ENCODE assay signal across 8 cellular contexts in genomic region chr2:106192752-106193490, GRCh38. TPM values are rescaled to one million over a fixed set of nuclear protein-coding genes. Genes with fewer than 3 reads are reported as not detected.
DNase-seq lines count a peak whose midpoint lies in the region; ATAC-seq and TF ChIP-seq lines count a peak whose summit lies in the region.

No MANE protein-coding gene starts in this region.

- 4% methylated on average over 14 of the region's 14 CpGs for WGBS in right cardiac atrium

- H2AFZ ChIP-seq in PC-9, result peak overlapping the region; percentile 88

- CTCF ChIA-PET in PC-9 (lab: Charles Lee), result no interaction called here

- H3K36me3 ChIP-seq in PC-9 (ENCODE audit: low read depth), result no peaks in the 10 kb centered on the region

- intact Hi-C loops in PC-9 (cut with micrococcal nuclease; ENCODE audit: unreplicated experiment) (loop anchor here (1.0 to 5.0 kb wide), 2 partner anchors 31 to 46 kb away; no protein-coding TSS in a partner anchor), right cardiac atrium (cut with DNase I) (no loop called here)

- H3K9me3 ChIP-seq in PC-9 (ENCODE audit: insufficient read depth, low read depth) (no peaks in the 10 kb centered on the region), right cardiac atrium (ENCODE audit: control insufficient read depth, low read length) (no peaks in the 10 kb centered on the region)

- TSS peak; percentile 41 for BruUV-seq in PC-9 (replicated peaks; lab: Mats Ljungman, UMichigan)

- H3K27me3 ChIP-seq in PC-9 (ENCODE audit: insufficient read depth, low read depth) (no peaks in the 10 kb centered on the region), right cardiac atrium (ENCODE audit: control insufficient read depth, insufficient read depth) (no peaks in the 10 kb centered on the region)

- H3K4me2 ChIP-seq in PC-9, result peak overlapping the region; percentile 84

- TF ChIP-seq CTCF in PC-9 (conservative IDR thresholded peaks at IDR 0.05), result no peak

- DNase-seq in DMS53 (lab: John Stamatoyannopoulos, UW) (peak; percentile 94), PC-9 (peak; percentile 41 to 90), right cardiac atrium (no peak), skeletal muscle cell (ENCODE audit: low read depth) (peak; percentile 91), midbrain (lab: John Stamatoyannopoulos, UW) (no peak)
- DNase-seq in activated effector memory CD4-positive, alpha-beta T cell treated with Interleukin-2 at 50 U/mL for 16 hours, result peak; percentile 13

- peaks cover 15% of the 10 kb centered on the region for H3F3A ChIP-seq in PC-9 (ENCODE audit: insufficient read depth, low read depth)

- H3K4me1 ChIP-seq in PC-9 (replicated peaks; ENCODE audit: insufficient read depth) (peaks cover 18% of the 10 kb centered on the region), right cardiac atrium (ENCODE audit: control insufficient read depth, insufficient read depth, low read length) (no peaks in the 10 kb centered on the region)

- H3K4me3 ChIP-seq in PC-9, result peak overlapping the region; percentile 67
- peak overlapping the region; percentile 83 for H3K4me3 ChIP-seq in right cardiac atrium (ENCODE audit: low read length)
- H3K4me3 ChIP-seq in skeletal muscle cell (ENCODE audit: low read depth, low read length), result peak overlapping the region; percentile 83

- no peaks in the 10 kb centered on the region for H4K20me1 ChIP-seq in PC-9 (ENCODE audit: insufficient read depth)

- H3K9me2 ChIP-seq in PC-9 (ENCODE audit: insufficient read depth), result no peaks in the 10 kb centered on the region

- POLR2A ChIA-PET in PC-9 (lab: Charles Lee; ENCODE audit: unreplicated experiment), result interaction anchor here (0.7 kb wide), 2 partner anchors 10 to 26 kb away, joined by 3 to 4 read pairs; no protein-coding TSS in a partner anchor

- peak; percentile 46 for ATAC-seq in GM19463 (IDR thresholded peaks at IDR 0.05; ENCODE audit: unreplicated experiment)
- ATAC-seq in HG03565 (IDR thresholded peaks at IDR 0.05; ENCODE audit: unreplicated experiment), result peak; percentile 43
- ATAC-seq in right cardiac atrium, result peak in 1 of 2 donors; percentile 33

- peaks cover 49% of the 10 kb centered on the region for H3K79me2 ChIP-seq in PC-9 (ENCODE audit: low read depth)

- H3K27ac ChIP-seq in PC-9 (peak overlapping the region; percentile 56), right cardiac atrium (ENCODE audit: low read length) (no peak overlapping the region)

RNA-seq across cellular contexts. Expression of gene UXS1, which starts 1.2 kb away (rescaled TPM):
- total RNA-seq in PC-9 (2021) (61.3 and 65.6 TPM in 2 replicates), right cardiac atrium (10 to 100 TPM; 25.7 to 35.4 (median 28.1) TPM)
- 27.3 TPM for polyA plus RNA-seq in right cardiac atrium

Comparison
In these comparisons a context has a peak if more than half of its experiments do, and no peak if none do; other contexts are left out.
1. DNase-seq: peak in DMS53 (single experiment), PC-9 (2 of 2), activated effector memory CD4-positive, alpha-beta T cell treated with Interleukin-2 at 50 U/mL for 16 hours (single experiment) and skeletal muscle cell (single experiment); none in right cardiac atrium (0 of 3) and midbrain (single experiment).
2. Peak in every context shown above with its lines, with median percentiles within 50 percentile points of each other: H3K4me3 ChIP-seq.